25 cellular contexts compared by ENCODE assay signal in the genomic region with DNA sequence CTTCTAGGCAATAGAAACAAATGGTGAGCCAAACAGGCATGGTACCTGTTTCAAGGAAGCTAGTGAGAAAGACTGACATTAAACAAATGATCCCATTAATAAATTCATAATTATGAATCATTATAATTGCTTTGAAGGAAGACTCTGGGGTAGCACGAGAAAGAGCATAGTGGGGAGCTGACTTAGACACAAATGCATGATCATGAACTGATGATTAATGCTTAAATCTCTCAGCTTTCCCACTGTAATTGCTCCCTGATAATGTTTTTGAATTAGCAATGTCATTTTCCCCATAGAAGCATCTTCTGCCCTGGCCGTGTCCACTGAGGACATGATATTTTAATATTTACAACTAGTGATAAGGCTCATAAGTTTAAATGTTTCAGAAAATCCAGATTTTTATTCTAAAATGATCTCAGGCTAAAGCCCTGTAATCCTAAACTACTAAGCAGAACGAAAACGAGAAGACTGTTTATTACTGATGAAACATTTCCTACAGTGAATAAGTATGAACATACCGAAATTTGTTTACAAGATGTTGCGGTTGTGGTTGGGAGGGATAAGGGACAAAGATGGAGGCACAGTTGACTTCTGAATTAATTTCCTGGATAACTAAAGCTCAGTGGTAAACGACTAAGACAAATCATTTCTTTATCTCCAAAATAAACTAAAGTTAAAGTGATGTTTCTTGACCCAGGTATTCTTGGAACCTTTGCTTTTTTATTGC. TPM values are rescaled to one million over a fixed set of nuclear protein-coding genes. Genes with fewer than 3 reads are reported as not detected.
DNase-seq lines count a peak whose midpoint lies in the region; ATAC-seq and TF ChIP-seq lines count a peak whose summit lies in the region.
"Had no signal": no experiment of that assay in that cellular context is flagged by ENCODE, and none has a peak within 500 bp of the region (broad histone marks: within the 10 kb centered on the region; RNA-seq: fewer than 3 reads in every experiment).

No MANE protein-coding gene starts in this region.

- peaks cover 36% of the 10 kb centered on the region for H3K9me3 Mint-ChIP-seq in CD8-positive, alpha-beta T cell

- H2BK20ac ChIP-seq in IMR-90 (ENCODE audit: low read depth, low read length): peak overlapping the region; percentile 62

- no peaks in the 10 kb centered on the region for H3K36me3 ChIP-seq in IMR-90 (ENCODE audit: control insufficient read depth, insufficient read depth, low read length)
- no peaks in the 10 kb centered on the region for H3K36me3 ChIP-seq in CD8-positive, alpha-beta T cell (ENCODE audit: insufficient read depth, low read length)
- H3K36me3 ChIP-seq: BLaER1 had no signal

- peaks cover 6% of the 10 kb centered on the region for H3K36me3 Mint-ChIP-seq in CD8-positive, alpha-beta T cell

- H2BK120ac ChIP-seq in IMR-90 (ENCODE audit: low read depth, low read length): peak overlapping the region; percentile 78

- no peak overlapping the region for H3K9ac ChIP-seq in IMR-90 (ENCODE audit: low read depth, low read length)
- H3K9ac ChIP-seq: BLaER1 had no signal

- peak overlapping the region; percentile 42; the same call in 1 of the 2 replicates for H4K5ac ChIP-seq in IMR-90 (ENCODE audit: low read depth, low read length)

- peak; percentile 19 for DNase-seq in EL
- DNase-seq in IMR-90: peak; percentile 76
- peak; percentile 37 for DNase-seq in fibroblast of gingiva (ENCODE audit: low read depth)
- no peak for DNase-seq in hippocampal formation (lab: John Stamatoyannopoulos, UW)
- no peak for DNase-seq in activated CD4-positive, alpha-beta T cell treated with anti-CD3 and anti-CD28 coated beads for 4 hours
- no peak for DNase-seq in CD8-positive, alpha-beta T cell
- DNase-seq in anterior cingulate cortex (lab: John Stamatoyannopoulos, UW): no peak
- DNase-seq: Caco-2; CD4-positive, alpha-beta T cell; DMS 273 treated with DMSO at 0.1 percent for 48 hours; DMS79 treated with DMSO at 0.1 percent for 48 hours; Kasumi-1; MM.1S; NCI-H1092 treated with DMSO at 0.1 percent for 48 hours; NCI-H1436 treated with DMSO at 0.1 percent for 48 hours; NCI-H1930; NCI-H226; NCI-H510A treated with DMSO at 0.1 percent for 48 hours; NCI-H774; NK-92 treated with Interleukin-12 subunit alpha and Interleukin-12 subunit beta, amount 100 ng/mL, for 24 hours; SIG-M5 had no signal

- peak overlapping the region; percentile 37; the same call in 1 of the 2 replicates for H3K27ac ChIP-seq in IMR-90 (ENCODE audit: insufficient read depth, low read length)
- H3K27ac ChIP-seq in CD8-positive, alpha-beta T cell (ENCODE audit: low read depth, low read length): no peak overlapping the region
- H3K27ac ChIP-seq: BLaER1 had no signal

- H3K56ac ChIP-seq in IMR-90 (ENCODE audit: extremely low read depth, insufficient read depth, low read length): peak overlapping the region; percentile 57; the same call in 1 of the 2 replicates

- H3K4me2 ChIP-seq in IMR-90 (ENCODE audit: low read depth, low read length): peak overlapping the region; percentile 64; the same call in 1 of the 2 replicates
- H3K4me2 ChIP-seq: BLaER1 had no signal

- H2AFZ ChIP-seq in IMR-90 (replicated peaks; ENCODE audit: low read length, poor library complexity): no peak overlapping the region

- BruUV-seq in IMR-90 (replicated peaks; lab: Mats Ljungman, UMichigan): no TSS peak

- no peak for TF ChIP-seq POLR2A in IMR-90 (IDR thresholded peaks at IDR 0.05; ENCODE audit: low read depth, low read length)

- no peak overlapping the region for H2AK5ac ChIP-seq in IMR-90 (ENCODE audit: low read depth, low read length)

- TF ChIP-seq RAD21 in IMR-90 (IDR thresholded peaks at IDR 0.05; ENCODE audit: low read length): no peak

- H4K8ac ChIP-seq in IMR-90 (ENCODE audit: low read depth in 2 of 2, low read length in 2 of 2): peak overlapping the region in 1 of 2 experiments; percentile 48; a peak in 3 of 4 replicates

- in situ Hi-C loops in IMR-90 (cut with MboI; ENCODE audit: low sequenced_read_pairs): no loop called here

- no peaks in the 10 kb centered on the region for H3K27me3 Mint-ChIP-seq in CD8-positive, alpha-beta T cell (ENCODE audit: low read depth)

- peak overlapping the region; percentile 62; the same call in 1 of the 2 replicates for H3K23ac ChIP-seq in IMR-90 (ENCODE audit: low read depth, low read length)

- H3K27ac Mint-ChIP-seq in CD8-positive, alpha-beta T cell: no peak overlapping the region
- H3K27ac Mint-ChIP-seq: CD4-positive, alpha-beta T cell had no signal

- H2BK15ac ChIP-seq in IMR-90 (ENCODE audit: low read depth, low read length): peak overlapping the region; percentile 48; the same call in 1 of the 3 replicates

- H3K4me3 Mint-ChIP-seq in CD8-positive, alpha-beta T cell: no peak overlapping the region
- H3K4me3 Mint-ChIP-seq: CD4-positive, alpha-beta T cell had no signal

- H3K79me1 ChIP-seq in IMR-90 (ENCODE audit: low read depth in 1 of 2, low read length in 2 of 2): peaks cover 0 to 9% of the 10 kb centered on the region in 2 experiments; a peak in 2 of 4 replicates

- no peak overlapping the region for H2AK9ac ChIP-seq in IMR-90 (replicated peaks; ENCODE audit: low read depth, low read length, poor library complexity)

- H4K20me1 ChIP-seq in IMR-90 (ENCODE audit: insufficient read depth, low read length): no peaks in the 10 kb centered on the region
- H4K20me1 ChIP-seq: BLaER1 had no signal

- H3K4me1 ChIP-seq in IMR-90 (ENCODE audit: control insufficient read depth, insufficient read depth, low read length): no peaks in the 10 kb centered on the region; the same call in 1 of the 2 replicates
- no peaks in the 10 kb centered on the region for H3K4me1 ChIP-seq in CD8-positive, alpha-beta T cell (ENCODE audit: insufficient read depth, low read length)
- H3K4me1 ChIP-seq: BLaER1, Caco-2 had no signal

- no peak for TF ChIP-seq CTCF in IMR-90 (conservative IDR thresholded peaks at IDR 0.05; ENCODE audit: low read depth, low read length)
- no peak for TF ChIP-seq CTCF in CD8-positive, alpha-beta T cell (IDR thresholded peaks at IDR 0.05)

- H3K9me1 ChIP-seq in IMR-90 (ENCODE audit: insufficient read depth, low read length): no peaks in the 10 kb centered on the region

- POLR2A ChIA-PET in IMR-90 (lab: Charles Lee; ENCODE audit: unreplicated experiment): interaction anchor here (0.6 kb wide), 1 partner anchor 13 kb away, joined by 3 read pairs; no protein-coding TSS in a partner anchor
- POLR2A ChIA-PET in CD8-positive, alpha-beta T cell (lab: Charles Lee): no interaction called here

- H3K27me3 ChIP-seq in IMR-90 (ENCODE audit: control insufficient read depth, insufficient read depth, low read length): no peaks in the 10 kb centered on the region
- H3K27me3 ChIP-seq in CD8-positive, alpha-beta T cell (ENCODE audit: insufficient read depth, low read length): no peaks in the 10 kb centered on the region
- H3K27me3 ChIP-seq: BLaER1 had no signal

- intact Hi-C loops in IMR-90 (cut with micrococcal nuclease): no loop called here
- intact Hi-C loops in CD8-positive, alpha-beta T cell (cut with DNase I, micrococcal nuclease): no loop called here

- 0 out of 2 replicates have a peak overlapping the region, but pooled peaks have one; percentile 74 for H3K14ac ChIP-seq in IMR-90 (replicated peaks; ENCODE audit: low read depth, low read length)

- peak overlapping the region; percentile 45; the same call in 1 of the 2 replicates for H3K18ac ChIP-seq in IMR-90 (ENCODE audit: low read depth, low read length)

- dilution Hi-C loops in IMR-90 (cut with HindIII; ENCODE audit: low sequenced_read_pairs, unreplicated experiment): no loop called here

- peaks cover 15% of the 10 kb centered on the region for H3K9me3 ChIP-seq in IMR-90 (ENCODE audit: control insufficient read depth, insufficient read depth, low read length)
- no peaks in the 10 kb centered on the region for H3K9me3 ChIP-seq in CD8-positive, alpha-beta T cell (ENCODE audit: low read length)

- WGBS in IMR-90 (ENCODE audit: extremely low coverage in 2 of 2, insufficient read length in 1 of 2), 2 experiments: no CpG with 5 or more reads among the region's 7 CpGs

- H3K4me3 ChIP-seq in IMR-90 (ENCODE audit: insufficient read depth, low read depth, low read length): no peak overlapping the region
- no peak overlapping the region for H3K4me3 ChIP-seq in CD8-positive, alpha-beta T cell (ENCODE audit: low read depth, low read length)
- H3K4me3 ChIP-seq: BLaER1 had no signal

- peak overlapping the region; percentile 58; the same call in 1 of the 2 replicates for H4K91ac ChIP-seq in IMR-90 (ENCODE audit: insufficient read depth, low read depth, low read length)

- peak; percentile 89 for ATAC-seq in IMR-90 (ENCODE audit: low read depth)
- no peak for ATAC-seq in CD8-positive, alpha-beta T cell
- ATAC-seq: HCT116, SK-N-SH treated with all-trans-retinoic acid at 6 μM for 48 hours had no signal

- peak overlapping the region; percentile 95 for H2BK5ac ChIP-seq in IMR-90 (ENCODE audit: low read depth, low read length, poor library complexity, severe bottlenecking)

- CTCF ChIA-PET in IMR-90 (lab: Yijun Ruan, JAX): interaction anchor here (1.5 kb wide), 1 partner anchor 47 kb away, joined by 4 read pairs; a partner anchor contains a TSS
- CTCF ChIA-PET in CD8-positive, alpha-beta T cell (lab: Charles Lee): no interaction called here

- peak overlapping the region; percentile 31; the same call in 1 of the 2 replicates for H3K4ac ChIP-seq in IMR-90 (ENCODE audit: low read depth, low read length)

- no peaks in the 10 kb centered on the region for H3K4me1 Mint-ChIP-seq in CD8-positive, alpha-beta T cell (ENCODE audit: low read depth)

TF ChIP-seq in IMR-90, 13 proteins besides CTCF, POLR2A, EP300 and RAD21 (continues in another document):
- TF ChIP-seq SMC3 (IDR thresholded peaks at IDR 0.05; ENCODE audit: low read depth, low read length): no peak
- TF ChIP-seq, protein P1, sequence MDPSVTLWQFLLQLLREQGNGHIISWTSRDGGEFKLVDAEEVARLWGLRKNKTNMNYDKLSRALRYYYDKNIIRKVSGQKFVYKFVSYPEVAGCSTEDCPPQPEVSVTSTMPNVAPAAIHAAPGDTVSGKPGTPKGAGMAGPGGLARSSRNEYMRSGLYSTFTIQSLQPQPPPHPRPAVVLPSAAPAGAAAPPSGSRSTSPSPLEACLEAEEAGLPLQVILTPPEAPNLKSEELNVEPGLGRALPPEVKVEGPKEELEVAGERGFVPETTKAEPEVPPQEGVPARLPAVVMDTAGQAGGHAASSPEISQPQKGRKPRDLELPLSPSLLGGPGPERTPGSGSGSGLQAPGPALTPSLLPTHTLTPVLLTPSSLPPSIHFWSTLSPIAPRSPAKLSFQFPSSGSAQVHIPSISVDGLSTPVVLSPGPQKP (IDR thresholded peaks at IDR 0.05; ENCODE audit: borderline replicate concordance, low read depth, low read length): no peak
- peak; percentile 18; the same call in 1 of the 2 replicates for TF ChIP-seq NFE2L2 (IDR thresholded peaks at IDR 0.05; ENCODE audit: low read depth, low read length)
- no peak for TF ChIP-seq MXI1 (IDR thresholded peaks at IDR 0.05; ENCODE audit: borderline replicate concordance, low read depth, low read length)
- TF ChIP-seq MAFK (IDR thresholded peaks at IDR 0.05; ENCODE audit: low read depth, low read length): no peak

RNA-seq across cellular contexts. Expression of a gene that starts 47.3 kb away (rescaled TPM):
- total RNA-seq in IMR-90 (2012; rRNA removed): under 0.01 TPM in 2 replicates
- polyA plus RNA-seq in IMR-90 (2012; rRNA removed): 0.06 and 0.09 TPM in 2 replicates
- 0.02 TPM in 1 of 2 replicates, not detected in the other for polyA plus RNA-seq in IMR-90 (2012; cell fraction: cytosol; rRNA removed)
- 0.10 and 0.23 TPM in 2 replicates for polyA plus RNA-seq in IMR-90 (2012; cell fraction: nucleus; rRNA removed; ENCODE audit: low replicate concordance)
- total RNA-seq in CD8-positive, alpha-beta T cell: under 1 TPM; 0.05 to 0.08 TPM
- total RNA-seq: A673 had no signal

Comparison
In these comparisons a context has a peak if more than half of its experiments do, and no peak if none do; other contexts are left out.
1. DNase-seq: peak in EL (single experiment), IMR-90 (single experiment) and fibroblast of gingiva (single experiment); none in hippocampal formation (0 of 2), activated CD4-positive, alpha-beta T cell treated with anti-CD3 and anti-CD28 coated beads for 4 hours (0 of 2), CD8-positive, alpha-beta T cell (0 of 7) and anterior cingulate cortex (0 of 58).